In genomic region chr7:7114575-7115291, GRCh38 we compare ENCODE assay signal across 1 cellular context.
TF ChIP-seq lines count a peak whose summit lies in the region.

No MANE protein-coding gene starts in this region.

TF ChIP-seq in liver, 16 proteins besides CTCF, POLR2A, EP300 and RAD21 (continued from another document):
- TF ChIP-seq EGR1 (IDR thresholded peaks at IDR 0.05; ENCODE audit: low read depth in 2 of 2) = no peak
